In genomic region chr1:107254306-107254705, GRCh38 we compare ENCODE assay signal across 13 cellular contexts.
"Had no signal": no experiment of that assay in that cellular context is flagged by ENCODE, and none has a peak within 500 bp of the region (broad histone marks: within the 10 kb centered on the region; RNA-seq: fewer than 3 reads in every experiment).

No MANE protein-coding gene starts in this region.

- H3K36me3 ChIP-seq: breast epithelium, heart right ventricle, vagina had no signal

- H2AFZ ChIP-seq: parathyroid adenoma had no signal

- H3K79me2 ChIP-seq: parathyroid adenoma had no signal

- DNase-seq: activated CD8-positive, alpha-beta memory T cell treated with anti-CD3 and anti-CD28 coated beads, Interleukin-2, amount 50 U/mL, for 48 hours; activated CD8-positive, alpha-beta T cell treated with anti-CD3 and anti-CD28 coated beads, Interleukin-2, amount 10 ng/mL, durations not matched to agents 7 days and 5 days; activated naive CD8-positive, alpha-beta T cell treated with anti-CD3 and anti-CD28 coated beads, Interleukin-2, amount 10 ng/mL, durations not matched to agents 7 days and 5 days; aorta; effector CD4-positive, alpha-beta T cell; heart right ventricle; kidney glomerular epithelial cell; stimulated activated CD4-positive, alpha-beta T cell treated with anti-CD3 and anti-CD28 coated beads, Interleukin-15, amount 100 ng/mL, for 24 hours; stimulated activated CD4-positive, alpha-beta T cell treated with anti-CD3 and anti-CD28 coated beads, Interleukin-4, amount 100 ng/mL, for 24 hours had no signal

- ATAC-seq: activated CD8-positive, alpha-beta T cell treated with anti-CD3 and anti-CD28 coated beads, Interleukin-2, amount 10 ng/mL, durations not matched to agents 7 days and 5 days; heart right ventricle had no signal

- FAIRE-seq: frontal cortex had no signal

- H3K27ac ChIP-seq: breast epithelium, heart right ventricle, parathyroid adenoma, vagina had no signal

- H3K9me3 ChIP-seq: breast epithelium, heart right ventricle, vagina had no signal

- H3K4me1 ChIP-seq: breast epithelium, heart right ventricle, parathyroid adenoma, vagina had no signal

- H3K9ac ChIP-seq: parathyroid adenoma had no signal

- H3K4me3 ChIP-seq: breast epithelium, heart right ventricle, vagina had no signal

- H3K27me3 ChIP-seq: breast epithelium, vagina had no signal
